Comparison of ENCODE assay signal across 21 cellular contexts in the genomic region with DNA sequence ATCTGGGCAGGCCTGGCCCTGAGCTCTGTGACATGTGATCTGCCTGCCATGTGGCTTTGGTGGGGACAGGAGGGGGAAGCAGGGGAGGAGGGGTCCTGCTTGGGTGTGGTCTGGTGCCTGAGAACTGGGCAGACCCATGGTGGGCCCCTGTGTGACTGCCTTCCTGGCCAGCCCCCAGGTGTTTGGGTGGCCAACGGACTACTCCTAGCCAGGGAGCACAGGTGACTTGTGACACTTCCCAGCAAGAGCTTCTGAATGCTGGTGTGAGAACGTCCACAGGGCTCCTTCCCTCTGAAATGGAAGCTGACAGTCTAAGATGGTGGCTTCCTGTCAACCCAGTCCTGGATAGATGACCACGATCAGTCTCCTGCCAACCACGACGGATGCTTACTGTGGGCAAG.
DNase-seq lines count a peak whose midpoint lies in the region; ATAC-seq and TF ChIP-seq lines count a peak whose summit lies in the region.
"Had no signal": no experiment of that assay in that cellular context is flagged by ENCODE, and none has a peak within 500 bp of the region (broad histone marks: within the 10 kb centered on the region; RNA-seq: fewer than 3 reads in every experiment).

No MANE protein-coding gene starts in this region.

- POLR2A ChIA-PET in RWPE1 (lab: Yijun Ruan, JAX; ENCODE audit: low non-redundant PET) = no interaction called here

- CTCF ChIA-PET in RWPE1 (lab: Yijun Ruan, JAX) = interaction anchor here (0.7 kb wide), 1 partner anchor 232 kb away, joined by 3 read pairs; no protein-coding TSS in a partner anchor

- H3K4me3 ChIP-seq in uterus (no peak overlapping the region), prostate gland (no peak overlapping the region)
- H3K4me3 ChIP-seq in effector memory CD4-positive, alpha-beta T cell (ENCODE audit: insufficient read depth, low read depth, low read length, poor library complexity, severe bottlenecking) = no peak overlapping the region
- H3K4me3 ChIP-seq: upper lobe of left lung had no signal

- H3K36me3 ChIP-seq in uterus (no peaks in the 10 kb centered on the region), prostate gland (no peaks in the 10 kb centered on the region)
- H3K36me3 ChIP-seq in effector memory CD4-positive, alpha-beta T cell (ENCODE audit: control insufficient read depth, insufficient read depth, low read length) = no peaks in the 10 kb centered on the region
- H3K36me3 ChIP-seq: upper lobe of left lung had no signal

- H3K4me1 ChIP-seq in uterus (peaks cover 0 to 20% of the 10 kb centered on the region in 2 donors), prostate gland (replicated peaks) (no peaks in the 10 kb centered on the region)
- peaks cover 34% of the 10 kb centered on the region for H3K4me1 ChIP-seq in effector memory CD4-positive, alpha-beta T cell (ENCODE audit: control insufficient read depth, insufficient read depth, low read length, poor library complexity, severe bottlenecking)

- no peak for ATAC-seq in Right ventricle myocardium inferior
- no peak for ATAC-seq in Right ventricle myocardium superior (ENCODE audit: poor library complexity)
- ATAC-seq: esophagus mucosa, foreskin keratinocyte had no signal

- H3K9me3 ChIP-seq in uterus (no peaks in the 10 kb centered on the region), prostate gland (no peaks in the 10 kb centered on the region)
- H3K9me3 ChIP-seq in effector memory CD4-positive, alpha-beta T cell (ENCODE audit: control insufficient read depth, low read length) = no peaks in the 10 kb centered on the region
- H3K9me3 ChIP-seq: upper lobe of left lung had no signal

- intact Hi-C loops in Right ventricle myocardium inferior (cut with DNase I) (no loop called here), Right ventricle myocardium superior (cut with DNase I) (loop anchor here (10.0 kb wide), 1 partner anchor 275 kb away; no protein-coding TSS in a partner anchor), uterus (cut with DNase I; ENCODE audit: low total_unique reads) (no loop called here), prostate gland (cut with DNase I) (no loop called here)

- WGBS in prostate gland = 94% methylated on average over 5 of the region's 5 CpGs

- TF ChIP-seq POLR2A in uterus (IDR thresholded peaks at IDR 0.05) (no peak), prostate gland (IDR thresholded peaks at IDR 0.05) (no peak)

- H3K27me3 ChIP-seq in uterus (no peaks in the 10 kb centered on the region), prostate gland (replicated peaks; ENCODE audit: insufficient read depth) (no peaks in the 10 kb centered on the region)
- H3K27me3 ChIP-seq in effector memory CD4-positive, alpha-beta T cell (replicated peaks; ENCODE audit: control insufficient read depth, insufficient read depth, low read length, poor library complexity, severe bottlenecking) = no peaks in the 10 kb centered on the region
- H3K27me3 ChIP-seq: foreskin keratinocyte, upper lobe of left lung had no signal

- TF ChIP-seq CTCF in RWPE1 (conservative IDR thresholded peaks at IDR 0.05; ENCODE audit: low read depth) = no peak
- no peak for TF ChIP-seq CTCF in uterus (IDR thresholded peaks at IDR 0.05)
- no peak for TF ChIP-seq CTCF in prostate gland (IDR thresholded peaks at IDR 0.05)

- peak; percentile 17 for DNase-seq in Right ventricle myocardium inferior (ENCODE audit: missing footprints)
- DNase-seq in Right ventricle myocardium superior = no peak
- no peak for DNase-seq in RWPE1 (ENCODE audit: low spot score)
- DNase-seq in mesenteric fat pad (ENCODE audit: low spot score) = peak; percentile 64
- DNase-seq in uterus = peak; percentile 6 to 11
- no peak for DNase-seq in effector memory CD4-positive, alpha-beta T cell
- DNase-seq in prostate gland (ENCODE audit: low spot score) = no peak
- DNase-seq: ACHN; effector CD8-positive, alpha-beta T cell; EL; foreskin keratinocyte; HCEC 1CT; hippocampal formation; immature natural killer cell; NCI-H1092; NCI-H187 treated with DMSO at 0.1 percent for 48 hours; NCI-H69; stimulated activated CD8-positive, alpha-beta memory T cell treated with anti-CD3 and anti-CD28 coated beads, Interleukin-4, amount 100 ng/mL, for 48 hours had no signal

- peak overlapping the region; percentile 97 for H3K27ac ChIP-seq in RWPE1
- H3K27ac ChIP-seq in uterus = no peak overlapping the region
- no peak overlapping the region for H3K27ac ChIP-seq in effector memory CD4-positive, alpha-beta T cell (ENCODE audit: insufficient read depth, low read length, poor library complexity, severe bottlenecking)
- H3K27ac ChIP-seq in prostate gland = no peak overlapping the region
- H3K27ac ChIP-seq: C4-2B, foreskin keratinocyte, upper lobe of left lung had no signal

Comparison
In these comparisons a context has a peak if more than half of its experiments do, and no peak if none do; other contexts are left out.
1. DNase-seq: peak in Right ventricle myocardium inferior (single experiment), mesenteric fat pad (single experiment) and uterus (2 of 2); none in Right ventricle myocardium superior (single experiment), RWPE1 (single experiment), effector memory CD4-positive, alpha-beta T cell (0 of 3) and prostate gland (single experiment).